ENCODE assay signal across 8 cellular contexts in the genomic region with DNA sequence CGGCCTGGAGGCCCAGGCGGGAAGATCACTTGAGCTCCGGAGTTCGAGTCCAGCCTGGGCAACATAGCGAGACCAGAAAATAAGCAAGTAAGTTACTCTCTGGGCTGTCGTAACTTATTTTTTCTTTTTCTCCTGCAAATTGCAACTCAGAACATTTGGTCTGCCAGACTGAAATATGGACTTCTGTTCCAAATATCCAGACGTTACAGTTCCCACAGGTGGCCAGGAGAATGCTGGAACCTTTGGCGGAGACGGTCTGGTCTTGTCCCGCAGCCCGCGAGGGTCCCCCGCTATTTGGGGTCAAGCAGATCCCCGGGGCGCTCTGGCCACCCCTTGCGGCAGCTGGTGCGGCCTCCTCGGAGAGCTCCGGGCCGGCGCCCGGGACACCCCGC. TPM values are rescaled to one million over a fixed set of nuclear protein-coding genes. Genes with fewer than 3 reads are reported as not detected.
A peak's percentile ranks its signal among the peaks of the same experiment; 100 is the strongest.
DNase-seq lines count a peak whose midpoint lies in the region; ATAC-seq and TF ChIP-seq lines count a peak whose summit lies in the region.

No MANE protein-coding gene starts in this region.

- H3K36me3 Mint-ChIP-seq in activated CD4-positive, alpha-beta T cell treated with anti-CD3 and anti-CD28 coated beads, Interleukin-2, amount 10 ng/mL, durations not matched to agents 24 days and 14 days (ENCODE audit: low read depth), result no peaks in the 10 kb centered on the region

- ATAC-seq in right lobe of liver (no peak), GM21381 (IDR thresholded peaks at IDR 0.05; ENCODE audit: unreplicated experiment) (no peak)

- peak overlapping the region in 2 of 3 donors; percentile 43 to 74 for H3K27ac ChIP-seq in right lobe of liver
- H3K27ac ChIP-seq in thymus (ENCODE audit: low read depth), result peak overlapping the region; percentile 61

- WGBS in right lobe of liver (ENCODE audit: insufficient coverage, low coverage, low lambda C conversion rate, missing lambda C conversion rate), result 16% methylated on average over 17 of the region's 23 CpGs
- WGBS in thymus, result 22% methylated on average over 23 of the region's 23 CpGs

- in situ Hi-C loops in astrocyte of the spinal cord (cut with HindIII; ENCODE audit: low sequenced_read_pairs), result no loop called here

- peaks cover 0 to 5% (median 2%) of the 10 kb centered on the region in 4 donors for H3K4me1 ChIP-seq in right lobe of liver
- peaks cover 6% of the 10 kb centered on the region for H3K4me1 ChIP-seq in thymus (ENCODE audit: control insufficient read depth, insufficient read depth, low read length)

- H3K9me3 ChIP-seq in right lobe of liver (no peaks in the 10 kb centered on the region), thymus (ENCODE audit: control insufficient read depth) (no peaks in the 10 kb centered on the region)

- H3K27me3 ChIP-seq in right lobe of liver (no peaks in the 10 kb centered on the region), thymus (ENCODE audit: control insufficient read depth, insufficient read depth) (peaks cover 21% of the 10 kb centered on the region)

- no peak for DNase-seq in activated CD4-positive, alpha-beta T cell treated with anti-CD3 and anti-CD28 coated beads, Interleukin-2, amount 10 ng/mL, durations not matched to agents 24 days and 14 days
- DNase-seq in activated CD4-positive, alpha-beta T cell treated with anti-CD3 and anti-CD28 coated beads, Interleukin-2, amount 50 U/mL, for 48 hours, result no peak
- DNase-seq in astrocyte of the spinal cord (ENCODE audit: low read depth, low spot score) (no peak), right lobe of liver (no peak), posterior vena cava (ENCODE audit: low spot score) (no peak), NCI-H146 (lab: John Stamatoyannopoulos, UW) (no peak)

- TF ChIP-seq CTCF in astrocyte of the spinal cord (IDR thresholded peaks at IDR 0.05; ENCODE audit: low read depth, low read length) (no peak), right lobe of liver (IDR thresholded peaks at IDR 0.05) (no peak)

- H3K4me1 Mint-ChIP-seq in activated CD4-positive, alpha-beta T cell treated with anti-CD3 and anti-CD28 coated beads, Interleukin-2, amount 10 ng/mL, durations not matched to agents 24 days and 14 days, result peaks cover 5% of the 10 kb centered on the region

- intact Hi-C loops in activated CD4-positive, alpha-beta T cell treated with anti-CD3 and anti-CD28 coated beads, Interleukin-2, amount 10 ng/mL, durations not matched to agents 24 days and 14 days (cut with micrococcal nuclease), result loop anchor here (5.0 kb wide), 1 partner anchor 45 kb away; a partner anchor contains a TSS
- intact Hi-C loops in right lobe of liver (cut with DNase I) (no loop called here), posterior vena cava (cut with DNase I) (no loop called here)

- H3K4me3 ChIP-seq in astrocyte of the spinal cord (ENCODE audit: low read depth, low read length), result peak overlapping the region; percentile 44
- peak overlapping the region; percentile 56 to 64 (median 63) for H3K4me3 ChIP-seq in right lobe of liver
- peak overlapping the region; percentile 70 for H3K4me3 ChIP-seq in thymus (ENCODE audit: low read length)

- no peak for TF ChIP-seq POLR2A in right lobe of liver (IDR thresholded peaks at IDR 0.05)

- H3K4me3 Mint-ChIP-seq in activated CD4-positive, alpha-beta T cell treated with anti-CD3 and anti-CD28 coated beads, Interleukin-2, amount 10 ng/mL, durations not matched to agents 24 days and 14 days, result peak overlapping the region; percentile 64

- H3K27ac Mint-ChIP-seq in activated CD4-positive, alpha-beta T cell treated with anti-CD3 and anti-CD28 coated beads, Interleukin-2, amount 10 ng/mL, durations not matched to agents 24 days and 14 days, result no peak overlapping the region

- H3K36me3 ChIP-seq in right lobe of liver (no peaks in the 10 kb centered on the region), thymus (ENCODE audit: control insufficient read depth, insufficient read depth) (no peaks in the 10 kb centered on the region)

- H3K27me3 Mint-ChIP-seq in activated CD4-positive, alpha-beta T cell treated with anti-CD3 and anti-CD28 coated beads, Interleukin-2, amount 10 ng/mL, durations not matched to agents 24 days and 14 days, result peaks cover 54% of the 10 kb centered on the region

- H3K9me3 Mint-ChIP-seq in activated CD4-positive, alpha-beta T cell treated with anti-CD3 and anti-CD28 coated beads, Interleukin-2, amount 10 ng/mL, durations not matched to agents 24 days and 14 days, result no peaks in the 10 kb centered on the region

RNA-seq across cellular contexts. Expression of a gene that starts 0.5 kb away (rescaled TPM):
- total RNA-seq in activated CD4-positive, alpha-beta T cell treated with anti-CD3 and anti-CD28 coated beads, Interleukin-2, amount 10 ng/mL, durations not matched to agents 24 days and 14 days, result 1.5 and 1.7 TPM in 2 replicates
- 1 to 10 TPM; 1.9 to 4.1 (median 3.0) TPM for total RNA-seq in right lobe of liver
- polyA plus RNA-seq in thymus, result 10.7 TPM
- 1 to 10 TPM; 1.4 to 1.8 TPM for total RNA-seq in posterior vena cava

RNA-seq across cellular contexts. Expression of a gene that starts 44.1 kb away (rescaled TPM):
- 2.4 and 2.7 TPM in 2 replicates for total RNA-seq in activated CD4-positive, alpha-beta T cell treated with anti-CD3 and anti-CD28 coated beads, Interleukin-2, amount 10 ng/mL, durations not matched to agents 24 days and 14 days
- total RNA-seq in right lobe of liver, result 1 to 10 TPM in 3 of 6 experiments, under 1 TPM in 3; 0.06 to 1.8 (median 1.2) TPM
- 6.6 TPM for polyA plus RNA-seq in thymus
- total RNA-seq in posterior vena cava, result 1 to 10 TPM; 1.7 to 4.4 TPM
